In genomic region chr15:69384066-69384465, GRCh38 we compare ENCODE assay signal across 1 cellular context. TPM values are rescaled to one million over a fixed set of nuclear protein-coding genes. Genes with fewer than 3 reads are reported as not detected.
"Had no signal": no experiment of that assay in that cellular context is flagged by ENCODE, and none has a peak within 500 bp of the region (broad histone marks: within the 10 kb centered on the region; RNA-seq: fewer than 3 reads in every experiment).

No MANE protein-coding gene starts in this region.

RNA-seq across cellular contexts. Expression of gene KIF23, which starts 30.1 kb away (rescaled TPM):
- total RNA-seq: naive thymus-derived CD8-positive, alpha-beta T cell had no signal
- polyA plus RNA-seq: naive thymus-derived CD8-positive, alpha-beta T cell had no signal
